Comparison of ENCODE assay signal across 9 cellular contexts in the genomic region with DNA sequence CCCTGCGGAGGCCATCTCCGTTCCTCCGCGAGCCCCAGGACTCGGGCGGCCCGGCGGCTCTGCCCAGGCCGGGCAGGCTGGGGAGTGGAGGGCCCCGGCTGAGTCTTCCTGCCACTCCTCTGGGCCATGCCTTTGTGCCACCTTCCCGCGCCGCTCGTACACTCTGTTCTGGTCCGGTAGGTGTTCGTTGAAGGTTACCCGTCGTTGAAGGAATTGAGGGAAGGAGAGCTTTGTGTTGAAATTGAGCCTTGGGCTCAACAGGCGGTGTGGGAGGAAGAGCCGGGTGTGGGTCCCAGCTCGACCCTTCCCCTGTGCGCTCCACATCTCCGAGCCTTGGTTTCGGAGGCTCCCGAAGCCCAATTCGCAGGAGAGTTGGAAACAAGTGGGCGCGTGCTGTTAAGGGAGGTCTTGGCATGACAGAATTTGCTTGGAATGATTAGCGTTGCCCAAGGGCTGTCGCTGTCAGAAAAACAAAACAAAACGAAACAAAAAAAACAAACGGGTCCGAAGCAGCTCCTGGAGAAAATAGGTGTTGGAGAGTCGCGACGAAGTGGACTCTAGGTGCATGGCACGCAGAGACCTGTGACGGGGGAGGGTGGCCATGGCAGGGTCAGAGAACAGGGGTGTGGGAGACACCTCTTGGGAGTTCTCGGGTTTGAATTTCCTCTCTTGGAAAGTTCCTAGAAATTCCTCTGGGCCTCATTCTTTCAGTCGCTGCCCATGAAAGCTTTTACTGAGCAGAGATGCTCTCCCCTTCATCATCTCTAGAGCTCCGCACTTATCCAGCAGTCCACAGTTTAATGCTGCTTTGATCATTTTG. TPM values are rescaled to one million over a fixed set of nuclear protein-coding genes. Genes with fewer than 3 reads are reported as not detected.
DNase-seq lines count a peak whose midpoint lies in the region; ATAC-seq and TF ChIP-seq lines count a peak whose summit lies in the region.
"Had no signal": no experiment of that assay in that cellular context is flagged by ENCODE, and none has a peak within 500 bp of the region (broad histone marks: within the 10 kb centered on the region; RNA-seq: fewer than 3 reads in every experiment).

No MANE protein-coding gene starts in this region.

- CTCF ChIA-PET in activated CD8-positive, alpha-beta T cell treated with anti-CD3 and anti-CD28 coated beads for 36 hours (lab: Charles Lee), result interaction anchor here (0.6 to 2.0 kb wide), 17 partner anchors 10 to 1313 kb away, joined by 3 to 7 read pairs (median 4); no protein-coding TSS in a partner anchor

- no peaks in the 10 kb centered on the region for H3K9me3 Mint-ChIP-seq in activated CD8-positive, alpha-beta T cell treated with anti-CD3 and anti-CD28 coated beads for 36 hours

- H3K36me3 Mint-ChIP-seq in activated CD8-positive, alpha-beta T cell treated with anti-CD3 and anti-CD28 coated beads for 36 hours (ENCODE audit: low read depth), result peaks cover 45% of the 10 kb centered on the region

- peak overlapping the region; percentile 59 for H3K4me3 ChIP-seq in right cardiac atrium (ENCODE audit: low read length)
- peak overlapping the region; percentile 91 to 95 (median 92) for H3K4me3 ChIP-seq in skeletal muscle tissue (ENCODE audit: low read length in 3 of 3)

- peak overlapping the region; percentile 98 for H3K4me3 Mint-ChIP-seq in activated CD8-positive, alpha-beta T cell treated with anti-CD3 and anti-CD28 coated beads for 36 hours

- intact Hi-C loops in activated CD8-positive, alpha-beta T cell treated with anti-CD3 and anti-CD28 coated beads for 36 hours (cut with micrococcal nuclease), result no loop called here
- intact Hi-C loops in right cardiac atrium (cut with DNase I), result no loop called here

- WGBS in right cardiac atrium, result 1% methylated on average over 41 of the region's 41 CpGs

- H3K9me3 ChIP-seq in right cardiac atrium (ENCODE audit: control insufficient read depth, low read length), result no peaks in the 10 kb centered on the region
- no peaks in the 10 kb centered on the region for H3K9me3 ChIP-seq in skeletal muscle tissue (ENCODE audit: control insufficient read depth in 3 of 3, low read length in 3 of 3)

- peaks cover 5% of the 10 kb centered on the region for H3K4me1 ChIP-seq in right cardiac atrium (ENCODE audit: control insufficient read depth, insufficient read depth, low read length)
- peaks cover 9 to 25% (median 13%) of the 10 kb centered on the region in 3 donors for H3K4me1 ChIP-seq in skeletal muscle tissue (ENCODE audit: control insufficient read depth in 3 of 3, insufficient read depth in 3 of 3, low read length in 3 of 3)

- in situ Hi-C loops in ACHN (cut with HindIII; ENCODE audit: low pct_ligation_motif_present, low pct_unique_long_range_greater_than_20kb, low sequenced_read_pairs), result no loop called here

- POLR2A ChIA-PET in activated CD8-positive, alpha-beta T cell treated with anti-CD3 and anti-CD28 coated beads for 36 hours (lab: Charles Lee), result interaction anchor here (0.7 to 1.7 kb wide), 4 partner anchors 21 to 189 kb away, joined by 3 to 5 read pairs (median 4); no protein-coding TSS in a partner anchor

- H3K27me3 ChIP-seq in right cardiac atrium (ENCODE audit: control insufficient read depth, insufficient read depth) (no peaks in the 10 kb centered on the region), skeletal muscle tissue (ENCODE audit: control insufficient read depth in 3 of 3, insufficient read depth in 3 of 3, low read length in 3 of 3) (no peaks in the 10 kb centered on the region)

- peak overlapping the region; percentile 82 to 95 (median 93) for H3K9ac ChIP-seq in skeletal muscle tissue (ENCODE audit: low read depth in 1 of 3, low read length in 3 of 3)

- peaks cover 0 to 2% (median 0%) of the 10 kb centered on the region in 3 donors for H3K36me3 ChIP-seq in skeletal muscle tissue (ENCODE audit: control insufficient read depth in 3 of 3, insufficient read depth in 3 of 3, low read length in 3 of 3)

- peak; percentile 25 for ATAC-seq in GM19023 (IDR thresholded peaks at IDR 0.05; ENCODE audit: unreplicated experiment)
- ATAC-seq in HG03175 (IDR thresholded peaks at IDR 0.05; ENCODE audit: unreplicated experiment), result peak; percentile 25
- peak; percentile 14 for ATAC-seq in activated CD8-positive, alpha-beta T cell treated with anti-CD3 and anti-CD28 coated beads for 36 hours
- peak; percentile 36 to 55 for ATAC-seq in right cardiac atrium

- H3K27ac Mint-ChIP-seq in activated CD8-positive, alpha-beta T cell treated with anti-CD3 and anti-CD28 coated beads for 36 hours, result peak overlapping the region; percentile 98

- peaks cover 40% of the 10 kb centered on the region for H3K4me1 Mint-ChIP-seq in activated CD8-positive, alpha-beta T cell treated with anti-CD3 and anti-CD28 coated beads for 36 hours (ENCODE audit: low read depth)

- peak; percentile 4 for DNase-seq in ACHN
- no peak for DNase-seq in activated CD8-positive, alpha-beta T cell treated with anti-CD3 and anti-CD28 coated beads for 36 hours
- DNase-seq in right cardiac atrium, result no peak
- no peak for DNase-seq in middle frontal gyrus (ENCODE audit: extremely low spot score, low spot score)
- DNase-seq in NCI-H2196 treated with DMSO at 0.1 percent for 48 hours (lab: John Stamatoyannopoulos, UW; ENCODE audit: unreplicated experiment), result no peak

- no peak for TF ChIP-seq CTCF in activated CD8-positive, alpha-beta T cell treated with anti-CD3 and anti-CD28 coated beads for 36 hours (IDR thresholded peaks at IDR 0.05)

- no peaks in the 10 kb centered on the region for H3K27me3 Mint-ChIP-seq in activated CD8-positive, alpha-beta T cell treated with anti-CD3 and anti-CD28 coated beads for 36 hours

- peak overlapping the region; percentile 8 for H3K27ac ChIP-seq in right cardiac atrium (ENCODE audit: low read length)
- peak overlapping the region; percentile 83 for H3K27ac ChIP-seq in skeletal muscle tissue (ENCODE audit: low read depth, low read length)

RNA-seq across cellular contexts. Expression of a gene that starts 1.2 kb away (rescaled TPM):
- total RNA-seq in activated CD8-positive, alpha-beta T cell treated with anti-CD3 and anti-CD28 coated beads for 36 hours, result 100 to 1,000 TPM; 158 to 162 TPM
- total RNA-seq in right cardiac atrium, result 100 to 1,000 TPM in 1 of 4 donors, 10 to 100 TPM in 3; 46.8 to 114 (median 80.4) TPM
- 144 TPM for polyA plus RNA-seq in right cardiac atrium
- 27.7 TPM for total RNA-seq in skeletal muscle tissue

RNA-seq across cellular contexts. Expression of a gene that starts 17.5 kb away (rescaled TPM):
- not detected for total RNA-seq in activated CD8-positive, alpha-beta T cell treated with anti-CD3 and anti-CD28 coated beads for 36 hours
- total RNA-seq in right cardiac atrium (10 to 100 TPM in 2 of 4 donors, 1 to 10 TPM in 2; 2.3 to 14.8 (median 9.3) TPM), skeletal muscle tissue (1.0 TPM)
- polyA plus RNA-seq in right cardiac atrium, result 28.0 TPM

RNA-seq across cellular contexts. Expression of a gene that starts 34.3 kb away (rescaled TPM):
- 10 to 100 TPM; 10.2 to 10.4 TPM for total RNA-seq in activated CD8-positive, alpha-beta T cell treated with anti-CD3 and anti-CD28 coated beads for 36 hours
- 1 to 10 TPM; 1.0 to 2.2 (median 1.3) TPM for total RNA-seq in right cardiac atrium
- 1.5 TPM for polyA plus RNA-seq in right cardiac atrium
- 1.0 TPM for total RNA-seq in skeletal muscle tissue
- total RNA-seq: HT1080 had no signal
